In the genomic region with DNA sequence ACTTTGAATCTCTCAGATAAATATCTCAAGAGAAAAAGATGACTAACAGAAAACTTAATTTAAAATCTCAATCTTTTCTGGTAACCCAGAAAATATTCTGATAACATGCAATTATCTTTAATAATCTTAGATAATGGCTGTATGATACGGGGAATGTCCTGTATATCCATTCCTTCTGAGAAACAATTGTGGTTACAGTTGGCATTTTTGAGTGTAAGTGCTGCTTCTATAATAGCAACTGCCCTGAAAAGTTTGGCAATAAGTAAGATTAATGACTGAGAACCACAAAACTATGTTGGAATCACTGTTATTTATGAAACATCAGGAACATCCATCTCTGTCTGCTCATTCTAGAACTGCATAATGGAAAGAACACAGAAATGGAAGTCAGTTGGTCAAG, we compare ENCODE assay signal across 32 cellular contexts.
A peak's percentile ranks its signal among the peaks of the same experiment; 100 is the strongest.
DNase-seq lines count a peak whose midpoint lies in the region; ATAC-seq and TF ChIP-seq lines count a peak whose summit lies in the region.
"Had no signal": no experiment of that assay in that cellular context is flagged by ENCODE, and none has a peak within 500 bp of the region (broad histone marks: within the 10 kb centered on the region; RNA-seq: fewer than 3 reads in every experiment).

No MANE protein-coding gene starts in this region.

- H3K9me3 Mint-ChIP-seq in CD4-positive, alpha-beta memory T cell = peaks cover 0 to 5% (median under 1%) of the 10 kb centered on the region in 8 donors

- no peaks in the 10 kb centered on the region for H3K27me3 ChIP-seq in SK-N-SH (ENCODE audit: insufficient read depth)
- H3K27me3 ChIP-seq in CD4-positive, alpha-beta memory T cell (ENCODE audit: insufficient read depth, low read length) = no peaks in the 10 kb centered on the region
- H3K27me3 ChIP-seq: BE2C; BLaER1; BLaER1 treated with 17β-estradiol and CSF1 and Interleukin-3, amounts not matched to agents 10 nM and 100 nM had no signal

- H3K36me3 Mint-ChIP-seq in CD4-positive, alpha-beta memory T cell = no peaks in the 10 kb centered on the region
- H3K36me3 Mint-ChIP-seq: CD14-positive monocyte; CD4-positive, CD25-positive, alpha-beta regulatory T cell; CD8-positive, alpha-beta memory T cell; CD8-positive, alpha-beta T cell had no signal

- H3K4me3 Mint-ChIP-seq in CD4-positive, alpha-beta memory T cell = no peak overlapping the region
- H3K4me3 Mint-ChIP-seq: B cell; CD14-positive monocyte; CD4-positive, alpha-beta T cell; CD4-positive, CD25-positive, alpha-beta regulatory T cell; CD8-positive, alpha-beta memory T cell; CD8-positive, alpha-beta T cell had no signal

- H2AFZ ChIP-seq in SK-N-SH (ENCODE audit: low read depth) = no peak overlapping the region

- H3K4me3 ChIP-seq in SK-N-SH (ENCODE audit: low read depth in 2 of 2, low read length in 1 of 2) = no peak overlapping the region; a peak in 1 of 4 replicates
- H3K4me3 ChIP-seq in CD4-positive, alpha-beta memory T cell (ENCODE audit: low read length in 2 of 2) = no peak overlapping the region
- H3K4me3 ChIP-seq: A549; BLaER1; BLaER1 treated with 17β-estradiol and CSF1 and Interleukin-3, amounts not matched to agents 10 nM and 100 nM had no signal

- H3K79me2 ChIP-seq in SK-N-SH (ENCODE audit: insufficient read depth) = no peaks in the 10 kb centered on the region

- POLR2A ChIA-PET in SK-N-SH (lab: Yijun Ruan, JAX) = no interaction called here
- POLR2A ChIA-PET in CD4-positive, alpha-beta memory T cell (lab: Charles Lee; ENCODE audit: partially characterized antibody) = no interaction called here

- H3F3A ChIP-seq in SK-N-SH (replicated peaks; ENCODE audit: insufficient read depth) = no peaks in the 10 kb centered on the region

- no peaks in the 10 kb centered on the region for H3K9me2 ChIP-seq in SK-N-SH

- no peaks in the 10 kb centered on the region for H3K9me3 ChIP-seq in SK-N-SH
- no peaks in the 10 kb centered on the region for H3K9me3 ChIP-seq in CD4-positive, alpha-beta memory T cell (ENCODE audit: control insufficient read depth in 1 of 2, low read length in 2 of 2)
- H3K9me3 ChIP-seq: A549; BE2C; BLaER1 treated with 17β-estradiol and CSF1 and Interleukin-3, amounts not matched to agents 10 nM and 100 nM; Caco-2 had no signal

- H3K27me3 Mint-ChIP-seq in CD4-positive, alpha-beta memory T cell = no peaks in the 10 kb centered on the region
- H3K27me3 Mint-ChIP-seq: B cell; CD4-positive, alpha-beta T cell; CD4-positive, CD25-positive, alpha-beta regulatory T cell; CD8-positive, alpha-beta memory T cell had no signal

- DNase-seq in SK-N-SH = no peak
- DNase-seq in amniotic epithelial cell (ENCODE audit: low read depth) = peak; percentile 7
- DNase-seq in CD4-positive, alpha-beta memory T cell = no peak
- no peak for DNase-seq in NCI-H2029 (lab: John Stamatoyannopoulos, UW)
- DNase-seq: 8988T; ACHN; AML-193; BE2C; C1 segment of cervical spinal cord; Caco-2; Calu3; CD4-positive, alpha-beta T cell; CD4-positive, CD25-positive, alpha-beta regulatory T cell; CD8-positive, alpha-beta memory T cell; CD8-positive, alpha-beta T cell; COR-L47; DMS 273 treated with DMSO at 0.1 percent for 48 hours; DMS153; DMS53; DMS79; DMS79 treated with DMSO at 0.1 percent for 48 hours; DND-41; EL had no signal

- no peak overlapping the region for H3K27ac Mint-ChIP-seq in CD4-positive, alpha-beta memory T cell
- H3K27ac Mint-ChIP-seq: B cell; CD14-positive monocyte; CD4-positive, alpha-beta T cell; CD4-positive, CD25-positive, alpha-beta regulatory T cell; CD8-positive, alpha-beta memory T cell; CD8-positive, alpha-beta T cell had no signal

- ATAC-seq in SK-N-SH treated with all-trans-retinoic acid at 6 μM for 48 hours (peak; percentile 61; the same call in 2 of the 3 replicates), GM21423 (IDR thresholded peaks at IDR 0.05; ENCODE audit: unreplicated experiment) (no peak)
- ATAC-seq: A549; CD8-positive, alpha-beta T cell had no signal

- no peak for TF ChIP-seq EP300 in SK-N-SH (IDR thresholded peaks at IDR 0.05; ENCODE audit: borderline replicate concordance in 1 of 2, low read depth in 1 of 2, low read length in 1 of 2)

- H3K4me1 ChIP-seq in SK-N-SH (ENCODE audit: control insufficient read depth in 1 of 2, insufficient read depth in 2 of 2, low read depth in 1 of 2, low read length in 1 of 2) = no peaks in the 10 kb centered on the region
- no peaks in the 10 kb centered on the region for H3K4me1 ChIP-seq in CD4-positive, alpha-beta memory T cell (ENCODE audit: insufficient read depth, low read length)
- H3K4me1 ChIP-seq: A549; BE2C; BLaER1; BLaER1 treated with 17β-estradiol and CSF1 and Interleukin-3, amounts not matched to agents 10 nM and 100 nM; Caco-2 had no signal

- intact Hi-C loops in CD4-positive, alpha-beta memory T cell (cut with micrococcal nuclease) = no loop called here

- TF ChIP-seq RAD21 in SK-N-SH (IDR thresholded peaks at IDR 0.05; ENCODE audit: low read length) = no peak

- H3K36me3 ChIP-seq in SK-N-SH (replicated peaks in 1 of 2; ENCODE audit: control insufficient read depth in 1 of 2, insufficient read depth in 2 of 2, low read length in 1 of 2) = no peaks in the 10 kb centered on the region
- no peaks in the 10 kb centered on the region for H3K36me3 ChIP-seq in CD4-positive, alpha-beta memory T cell (ENCODE audit: insufficient read depth, low read length)
- H3K36me3 ChIP-seq: BE2C; BLaER1; BLaER1 treated with 17β-estradiol and CSF1 and Interleukin-3, amounts not matched to agents 10 nM and 100 nM had no signal

- CTCF ChIA-PET in SK-N-SH (lab: Yijun Ruan, JAX) = no interaction called here
- CTCF ChIA-PET in CD4-positive, alpha-beta memory T cell (lab: Charles Lee; ENCODE audit: partially characterized antibody) = no interaction called here

- no peak overlapping the region for H3K9ac ChIP-seq in SK-N-SH
- H3K9ac ChIP-seq: BLaER1; BLaER1 treated with 17β-estradiol and CSF1 and Interleukin-3, amounts not matched to agents 10 nM and 100 nM had no signal

- WGBS in SK-N-SH (ENCODE audit: low lambda C conversion rate) = 3% methylated on average over 1 of the region's 1 CpG

- no peaks in the 10 kb centered on the region for H4K20me1 ChIP-seq in SK-N-SH (ENCODE audit: insufficient read depth)
- H4K20me1 ChIP-seq: BLaER1; BLaER1 treated with 17β-estradiol and CSF1 and Interleukin-3, amounts not matched to agents 10 nM and 100 nM had no signal

- no peak overlapping the region for H3K27ac ChIP-seq in SK-N-SH (ENCODE audit: low read depth in 2 of 2, low read length in 1 of 2)
- H3K27ac ChIP-seq in CD4-positive, alpha-beta memory T cell (ENCODE audit: low read depth, low read length) = no peak overlapping the region
- H3K27ac ChIP-seq: 22Rv1; A549; BLaER1; BLaER1 treated with 17β-estradiol and CSF1 and Interleukin-3, amounts not matched to agents 10 nM and 100 nM; C4-2B had no signal

- H3K4me1 Mint-ChIP-seq in CD4-positive, alpha-beta memory T cell = no peaks in the 10 kb centered on the region
- H3K4me1 Mint-ChIP-seq: B cell; CD14-positive monocyte; CD4-positive, CD25-positive, alpha-beta regulatory T cell; CD8-positive, alpha-beta memory T cell had no signal

- TF ChIP-seq CTCF in SK-N-SH (IDR thresholded peaks at IDR 0.05) = no peak

- no peak overlapping the region for H3K4me2 ChIP-seq in SK-N-SH
- H3K4me2 ChIP-seq: A549; BLaER1; BLaER1 treated with 17β-estradiol and CSF1 and Interleukin-3, amounts not matched to agents 10 nM and 100 nM had no signal

TF ChIP-seq in SK-N-SH, 30 proteins besides CTCF, POLR2A, EP300 and RAD21:
- TF ChIP-seq, protein P1, sequence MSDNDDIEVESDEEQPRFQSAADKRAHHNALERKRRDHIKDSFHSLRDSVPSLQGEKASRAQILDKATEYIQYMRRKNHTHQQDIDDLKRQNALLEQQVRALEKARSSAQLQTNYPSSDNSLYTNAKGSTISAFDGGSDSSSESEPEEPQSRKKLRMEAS (IDR thresholded peaks at IDR 0.05; ENCODE audit: low read depth) = no peak
- TF ChIP-seq FOXM1 (IDR thresholded peaks at IDR 0.05; ENCODE audit: low read depth) (no peak), TCF12 (IDR thresholded peaks at IDR 0.05) (peak; percentile 14; the same call in 1 of the 2 replicates), SIN3A (IDR thresholded peaks at IDR 0.05; ENCODE audit: borderline replicate concordance, low read depth, low read length) (no peak), NRF1 (IDR thresholded peaks at IDR 0.05; ENCODE audit: low read depth, low read length) (no peak), GABPA (IDR thresholded peaks at IDR 0.05; ENCODE audit: low read depth) (no peak), ELF1 (IDR thresholded peaks at IDR 0.05) (no peak)
- TF ChIP-seq, protein P2, sequence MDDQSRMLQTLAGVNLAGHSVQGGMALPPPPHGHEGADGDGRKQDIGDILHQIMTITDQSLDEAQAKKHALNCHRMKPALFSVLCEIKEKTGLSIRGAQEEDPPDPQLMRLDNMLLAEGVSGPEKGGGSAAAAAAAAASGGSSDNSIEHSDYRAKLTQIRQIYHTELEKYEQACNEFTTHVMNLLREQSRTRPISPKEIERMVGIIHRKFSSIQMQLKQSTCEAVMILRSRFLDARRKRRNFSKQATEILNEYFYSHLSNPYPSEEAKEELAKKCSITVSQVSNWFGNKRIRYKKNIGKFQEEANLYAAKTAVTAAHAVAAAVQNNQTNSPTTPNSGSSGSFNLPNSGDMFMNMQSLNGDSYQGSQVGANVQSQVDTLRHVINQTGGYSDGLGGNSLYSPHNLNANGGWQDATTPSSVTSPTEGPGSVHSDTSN (IDR thresholded peaks at IDR 0.05) = peak; percentile 40

TF ChIP-seq in SK-N-SH treated with all-trans-retinoic acid at 6 μM for 48 hours, 23 proteins besides CTCF, POLR2A, EP300 and RAD21 (continues in another document):
- TF ChIP-seq CSDC2 (CRISPR knock-in tag; IDR thresholded peaks at IDR 0.05) (peak; percentile 53; the same call in 1 of the 2 replicates), ISL1 (CRISPR knock-in tag; IDR thresholded peaks at IDR 0.05) (peak; percentile 97), ZNF8 (CRISPR knock-in tag; IDR thresholded peaks at IDR 0.05) (0 out of 2 replicates have a peak, but pooled peaks have one; percentile 28), TCF4 (CRISPR knock-in tag; IDR thresholded peaks at IDR 0.05; ENCODE audit: borderline replicate concordance) (peak; percentile 51; the same call in 1 of the 2 replicates), ZFP3 (CRISPR knock-in tag; IDR thresholded peaks at IDR 0.05) (no peak)
- TF ChIP-seq, protein P3, sequence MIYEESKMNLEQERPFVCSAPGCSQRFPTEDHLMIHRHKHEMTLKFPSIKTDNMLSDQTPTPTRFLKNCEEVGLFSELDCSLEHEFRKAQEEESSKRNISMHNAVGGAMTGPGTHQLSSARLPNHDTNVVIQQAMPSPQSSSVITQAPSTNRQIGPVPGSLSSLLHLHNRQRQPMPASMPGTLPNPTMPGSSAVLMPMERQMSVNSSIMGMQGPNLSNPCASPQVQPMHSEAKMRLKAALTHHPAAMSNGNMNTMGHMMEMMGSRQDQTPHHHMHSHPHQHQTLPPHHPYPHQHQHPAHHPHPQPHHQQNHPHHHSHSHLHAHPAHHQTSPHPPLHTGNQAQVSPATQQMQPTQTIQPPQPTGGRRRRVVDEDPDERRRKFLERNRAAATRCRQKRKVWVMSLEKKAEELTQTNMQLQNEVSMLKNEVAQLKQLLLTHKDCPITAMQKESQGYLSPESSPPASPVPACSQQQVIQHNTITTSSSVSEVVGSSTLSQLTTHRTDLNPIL (CRISPR knock-in tag; IDR thresholded peaks at IDR 0.05; ENCODE audit: low read depth) = peak; percentile 70; the same call in 1 of the 2 replicates
